Comparison of ENCODE assay signal across 22 cellular contexts in genomic region chr10:58675321-58675720, GRCh38.
"Had no signal": no experiment of that assay in that cellular context is flagged by ENCODE, and none has a peak within 500 bp of the region (broad histone marks: within the 10 kb centered on the region; RNA-seq: fewer than 3 reads in every experiment).

No MANE protein-coding gene starts in this region.

- H3K27ac Mint-ChIP-seq: mesothelial cell of epicardium; naive B cell; naive thymus-derived CD8-positive, alpha-beta T cell had no signal

- H3K36me3 Mint-ChIP-seq: naive B cell had no signal

- H3K27ac ChIP-seq: coronary artery, dorsolateral prefrontal cortex, esophagus muscularis mucosa, gastrocnemius medialis, heart right ventricle, left lung, lower lobe of right lung had no signal

- ATAC-seq: gastrocnemius medialis; heart right ventricle; left cardiac atrium; left lung; left ventricle myocardium superior; lower lobe of right lung; mucosa of descending colon; naive thymus-derived CD8-positive, alpha-beta T cell had no signal

- H3K4me3 ChIP-seq: coronary artery, dorsolateral prefrontal cortex, esophagus muscularis mucosa, gastrocnemius medialis, heart right ventricle, left lung, lower lobe of right lung, mucosa of descending colon had no signal

- H3K36me3 ChIP-seq: esophagus muscularis mucosa, gastrocnemius medialis, heart right ventricle, left lung, lower lobe of right lung had no signal

- H3K4me1 ChIP-seq: esophagus muscularis mucosa, left lung, lower lobe of right lung had no signal

- H3K4me1 Mint-ChIP-seq: naive B cell; naive thymus-derived CD8-positive, alpha-beta T cell had no signal

- H3K27me3 ChIP-seq: esophagus muscularis mucosa, gastrocnemius medialis, heart right ventricle, left lung had no signal

- H3K9me3 ChIP-seq: esophagus muscularis mucosa, gastrocnemius medialis, lower lobe of right lung, mucosa of descending colon had no signal

- H3K4me3 Mint-ChIP-seq: mesothelial cell of epicardium; naive B cell; naive thymus-derived CD8-positive, alpha-beta T cell had no signal

- DNase-seq: dermis blood vessel endothelial cell; dorsolateral prefrontal cortex; effector CD4-positive, alpha-beta T cell; effector memory CD4-positive, alpha-beta T cell; foreskin fibroblast; foreskin melanocyte; gastrocnemius medialis; glutamatergic neuron; head of caudate nucleus; heart right ventricle; hippocampal formation; left cardiac atrium; left ventricle myocardium superior; lower lobe of right lung; mesenchymal stem cell; mucosa of descending colon; naive B cell; naive thymus-derived CD8-positive, alpha-beta T cell had no signal
